ENCODE assay signal across 17 cellular contexts in the genomic region with DNA sequence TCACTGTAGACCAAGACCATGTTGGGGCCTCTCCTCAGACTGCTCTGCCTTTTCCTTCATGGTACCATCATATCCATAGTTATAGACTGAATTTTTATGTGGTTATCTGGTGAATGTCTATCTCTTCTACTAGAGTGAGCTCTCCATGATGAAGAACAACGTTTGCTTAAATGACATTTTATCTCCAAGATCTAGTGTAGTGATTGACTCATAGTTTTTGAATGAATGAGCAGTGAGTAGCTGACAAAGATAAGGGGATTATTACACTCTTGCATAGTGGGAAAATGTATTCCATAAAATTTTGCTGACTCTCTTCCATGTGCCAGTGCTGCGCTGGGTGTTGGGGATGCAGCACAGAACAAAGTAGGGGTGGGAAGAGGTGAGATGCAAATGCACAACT.
"Had no signal": no experiment of that assay in that cellular context is flagged by ENCODE, and none has a peak within 500 bp of the region (broad histone marks: within the 10 kb centered on the region; RNA-seq: fewer than 3 reads in every experiment).

No MANE protein-coding gene starts in this region.

- H3K9me3 Mint-ChIP-seq: activated CD4-positive, alpha-beta memory T cell treated with anti-CD3 and anti-CD28 coated beads, Interleukin-2, amount 10 ng/mL, durations not matched to agents 7 days and 5 days; activated naive CD8-positive, alpha-beta T cell treated with anti-CD3 and anti-CD28 coated beads, Interleukin-2, amount 10 ng/mL, durations not matched to agents 7 days and 5 days; activated T-cell treated with anti-CD3 and anti-CD28 coated beads, Interleukin-2, amount 50 U/mL, for 72 hours; stimulated activated naive CD8-positive, alpha-beta T cell treated with anti-CD3 and anti-CD28 coated beads, Interleukin-15, Interleukin-2, amounts not matched to agents 100 ng/mL and 50 ng/mL, for 24 hours; T-helper 2 cell treated with Interferon-gamma antibody and Interleukin-4, amounts not matched to agents 5 μg/mL and 100 μg/mL, for 36 hours had no signal

- H3K36me3 Mint-ChIP-seq: activated naive CD8-positive, alpha-beta T cell treated with anti-CD3 and anti-CD28 coated beads, Interleukin-2, amount 10 ng/mL, durations not matched to agents 7 days and 5 days had no signal

- H3K9me3 ChIP-seq: ascending aorta, gastroesophageal sphincter, left ventricle myocardium inferior, ovary, sigmoid colon had no signal

- DNase-seq: activated CD4-positive, alpha-beta memory T cell treated with anti-CD3 and anti-CD28 coated beads, Interleukin-2, amount 10 ng/mL, durations not matched to agents 7 days and 5 days; activated CD4-positive, CD25-positive, alpha-beta regulatory T cell treated with anti-CD3 and anti-CD28 coated beads, Interleukin-2, amount 50 U/mL, for 72 hours; activated gamma-delta T cell treated with Interleukin-2 at 50 U/mL for 16 hours; activated naive CD8-positive, alpha-beta T cell treated with anti-CD3 and anti-CD28 coated beads, Interleukin-2, amount 10 ng/mL, durations not matched to agents 7 days and 5 days; activated T-cell treated with anti-CD3 and anti-CD28 coated beads, Interleukin-2, amount 50 U/mL, for 72 hours; left ventricle myocardium inferior; ovary; sigmoid colon; stimulated activated CD4-positive, alpha-beta T cell treated with anti-CD3 and anti-CD28 coated beads, Interleukin-12 subunit alpha, Interleukin-12 subunit beta, amount 100 ng/mL, for 4 hours had no signal

- H3K4me1 Mint-ChIP-seq: activated CD4-positive, alpha-beta memory T cell treated with anti-CD3 and anti-CD28 coated beads, Interleukin-2, amount 10 ng/mL, durations not matched to agents 7 days and 5 days; activated naive CD8-positive, alpha-beta T cell treated with anti-CD3 and anti-CD28 coated beads, Interleukin-2, amount 10 ng/mL, durations not matched to agents 7 days and 5 days had no signal

- H3K27me3 Mint-ChIP-seq: activated CD4-positive, alpha-beta memory T cell treated with anti-CD3 and anti-CD28 coated beads, Interleukin-2, amount 10 ng/mL, durations not matched to agents 7 days and 5 days had no signal

- H3K27me3 ChIP-seq: ascending aorta, gastroesophageal sphincter, ovary, sigmoid colon had no signal

- ATAC-seq: activated T-cell treated with anti-CD3 and anti-CD28 coated beads, Interleukin-2, amount 50 U/mL, for 72 hours; gastroesophageal sphincter had no signal

- H3K4me3 Mint-ChIP-seq: activated CD4-positive, alpha-beta memory T cell treated with anti-CD3 and anti-CD28 coated beads, Interleukin-2, amount 10 ng/mL, durations not matched to agents 7 days and 5 days; activated naive CD8-positive, alpha-beta T cell treated with anti-CD3 and anti-CD28 coated beads, Interleukin-2, amount 10 ng/mL, durations not matched to agents 7 days and 5 days; activated T-cell treated with anti-CD3 and anti-CD28 coated beads, Interleukin-2, amount 50 U/mL, for 72 hours; neural crest cell; stimulated activated naive CD8-positive, alpha-beta T cell treated with anti-CD3 and anti-CD28 coated beads, Interleukin-15, Interleukin-2, amounts not matched to agents 100 ng/mL and 50 ng/mL, for 24 hours; T-helper 2 cell treated with Interferon-gamma antibody and Interleukin-4, amounts not matched to agents 5 μg/mL and 100 μg/mL, for 36 hours had no signal

- FAIRE-seq: colon, keratinocyte had no signal

- H3K27ac ChIP-seq: ascending aorta, epithelial cell of prostate, gastroesophageal sphincter, left ventricle myocardium inferior, ovary, sigmoid colon had no signal

- H3K27ac Mint-ChIP-seq: activated CD4-positive, alpha-beta memory T cell treated with anti-CD3 and anti-CD28 coated beads, Interleukin-2, amount 10 ng/mL, durations not matched to agents 7 days and 5 days; activated naive CD8-positive, alpha-beta T cell treated with anti-CD3 and anti-CD28 coated beads, Interleukin-2, amount 10 ng/mL, durations not matched to agents 7 days and 5 days; activated T-cell treated with anti-CD3 and anti-CD28 coated beads, Interleukin-2, amount 50 U/mL, for 72 hours; stimulated activated naive CD8-positive, alpha-beta T cell treated with anti-CD3 and anti-CD28 coated beads, Interleukin-15, Interleukin-2, amounts not matched to agents 100 ng/mL and 50 ng/mL, for 24 hours; T-helper 2 cell treated with Interferon-gamma antibody and Interleukin-4, amounts not matched to agents 5 μg/mL and 100 μg/mL, for 36 hours had no signal
